Comparison of ENCODE assay signal across 2 cellular contexts in genomic region chr10:22218448-22218847, GRCh38.
TF ChIP-seq lines count a peak whose summit lies in the region.

No MANE protein-coding gene starts in this region.

TF ChIP-seq in SK-N-SH, 30 proteins besides CTCF, POLR2A, EP300 and RAD21 (continued from another document):
- no peak for TF ChIP-seq REST (IDR thresholded peaks at IDR 0.05; ENCODE audit: low read depth, low read length)
- no peak for TF ChIP-seq TAF1 (IDR thresholded peaks at IDR 0.05; ENCODE audit: borderline replicate concordance, low read depth, low read length)
- no peak for TF ChIP-seq RFX5 (IDR thresholded peaks at IDR 0.05; ENCODE audit: low read length)
- TF ChIP-seq NRF1 (IDR thresholded peaks at IDR 0.05; ENCODE audit: low read depth, low read length), result no peak
TF ChIP-seq in SK-N-SH: peak in this region for 0.

TF ChIP-seq in SK-N-SH treated with all-trans-retinoic acid at 6 μM for 48 hours, 23 proteins besides CTCF, POLR2A, EP300 and RAD21 (continued from another document):
- no peak for TF ChIP-seq POU6F1 (CRISPR knock-in tag; IDR thresholded peaks at IDR 0.05; ENCODE audit: borderline replicate concordance, low read depth)
- no peak for TF ChIP-seq ZNF565 (CRISPR knock-in tag; conservative IDR thresholded peaks at IDR 0.05; ENCODE audit: low read depth)
